Comparison of ENCODE assay signal across 16 cellular contexts in the genomic region with DNA sequence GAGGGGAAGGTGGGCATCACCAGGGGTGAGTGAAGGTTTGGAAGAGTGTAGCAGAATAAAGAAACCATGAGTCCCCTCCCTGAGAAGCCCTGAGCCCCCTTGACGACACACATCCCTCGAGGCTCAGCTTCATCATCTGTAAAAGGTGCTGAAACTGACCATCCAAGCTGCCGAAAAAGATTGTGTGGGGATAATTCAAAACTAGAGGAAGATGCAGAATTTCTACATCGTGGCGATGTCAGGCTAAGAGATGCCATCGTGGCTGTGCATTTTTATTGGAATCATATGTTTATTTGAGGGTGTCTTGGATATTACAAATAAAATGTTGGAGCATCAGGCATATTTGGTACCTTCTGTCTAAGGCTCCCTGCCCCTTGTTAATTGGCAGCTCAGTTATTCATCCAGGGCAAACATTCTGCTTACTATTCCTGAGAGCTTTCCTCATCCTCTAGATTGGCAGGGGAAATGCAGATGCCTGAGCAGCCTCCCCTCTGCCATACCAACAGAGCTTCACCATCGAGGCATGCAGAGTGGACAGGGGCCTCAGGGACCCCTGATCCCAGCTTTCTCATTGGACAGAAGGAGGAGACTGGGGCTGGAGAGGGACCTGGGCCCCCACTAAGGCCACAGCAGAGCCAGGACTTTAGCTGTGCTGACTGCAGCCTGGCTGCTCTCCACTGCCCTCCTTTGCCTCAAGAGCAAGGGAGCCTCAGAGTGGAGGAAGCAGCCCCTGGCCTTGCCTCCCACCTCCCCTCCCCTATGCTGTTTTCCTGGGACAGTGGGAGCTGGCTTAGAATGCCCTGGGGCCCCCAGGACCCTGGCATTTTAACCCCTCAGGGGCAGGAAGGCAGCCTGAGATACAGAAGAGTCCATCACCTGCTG. TPM values are rescaled to one million over a fixed set of nuclear protein-coding genes. Genes with fewer than 3 reads are reported as not detected.
"Had no signal": no experiment of that assay in that cellular context is flagged by ENCODE, and none has a peak within 500 bp of the region (broad histone marks: within the 10 kb centered on the region; RNA-seq: fewer than 3 reads in every experiment).

No MANE protein-coding gene starts in this region.

- H3K27ac ChIP-seq: body of pancreas, psoas muscle, testis, VCaP had no signal

- H3K4me1 Mint-ChIP-seq: central memory CD8-positive, alpha-beta T cell; naive thymus-derived CD8-positive, alpha-beta T cell had no signal

- DNase-seq: activated CD4-positive, alpha-beta T cell treated with anti-CD3 and anti-CD28 coated beads for 4 hours; activated naive CD4-positive, alpha-beta T cell treated with Interleukin-2 at 50 U/mL for 16 hours; activated T-cell treated with anti-CD3 and anti-CD28 coated beads, Interleukin-2, amount 50 U/mL, for 1 hour; amniotic stem cell; nucleus accumbens; psoas muscle; stimulated activated CD4-positive, alpha-beta T cell treated with anti-CD3 and anti-CD28 coated beads, Interleukin-12 subunit alpha, Interleukin-12 subunit beta, amount 100 ng/mL, for 4 hours; stimulated activated naive CD4-positive, alpha-beta T cell treated with Interleukin-2 at 50 U/mL for 16 hours; testis had no signal

- ATAC-seq: body of pancreas; naive thymus-derived CD8-positive, alpha-beta T cell; psoas muscle had no signal

- H3K27me3 ChIP-seq: body of pancreas, testis had no signal

- H3K27ac Mint-ChIP-seq: naive thymus-derived CD8-positive, alpha-beta T cell had no signal

- H3K9me3 ChIP-seq: body of pancreas, psoas muscle, testis had no signal

- H3K4me3 ChIP-seq: body of pancreas, lung, psoas muscle, testis had no signal

- H3K4me3 Mint-ChIP-seq: central memory CD8-positive, alpha-beta T cell; naive thymus-derived CD8-positive, alpha-beta T cell had no signal

- H3K36me3 Mint-ChIP-seq: naive thymus-derived CD8-positive, alpha-beta T cell had no signal

- H3K9me3 Mint-ChIP-seq: central memory CD8-positive, alpha-beta T cell; naive thymus-derived CD8-positive, alpha-beta T cell had no signal

- H3K4me1 ChIP-seq: psoas muscle had no signal

RNA-seq across cellular contexts. Expression of gene SERPINA1, which starts 7.0 kb away (rescaled TPM):
- total RNA-seq: naive thymus-derived CD8-positive, alpha-beta T cell had no signal

RNA-seq across cellular contexts. Expression of gene SERPINA2, which starts 14.9 kb away (rescaled TPM):
- total RNA-seq: body of pancreas; lung; naive thymus-derived CD8-positive, alpha-beta T cell; psoas muscle; testis had no signal
- polyA plus RNA-seq: esophagus; naive thymus-derived CD8-positive, alpha-beta T cell; psoas muscle had no signal

RNA-seq across cellular contexts. Expression of gene SERPINA6, which starts 58.3 kb away (rescaled TPM):
- total RNA-seq: mononuclear cell; naive thymus-derived CD8-positive, alpha-beta T cell; psoas muscle; testis had no signal
- polyA plus RNA-seq: naive thymus-derived CD8-positive, alpha-beta T cell; psoas muscle had no signal
